9 cellular contexts compared by ENCODE assay signal in the genomic region with DNA sequence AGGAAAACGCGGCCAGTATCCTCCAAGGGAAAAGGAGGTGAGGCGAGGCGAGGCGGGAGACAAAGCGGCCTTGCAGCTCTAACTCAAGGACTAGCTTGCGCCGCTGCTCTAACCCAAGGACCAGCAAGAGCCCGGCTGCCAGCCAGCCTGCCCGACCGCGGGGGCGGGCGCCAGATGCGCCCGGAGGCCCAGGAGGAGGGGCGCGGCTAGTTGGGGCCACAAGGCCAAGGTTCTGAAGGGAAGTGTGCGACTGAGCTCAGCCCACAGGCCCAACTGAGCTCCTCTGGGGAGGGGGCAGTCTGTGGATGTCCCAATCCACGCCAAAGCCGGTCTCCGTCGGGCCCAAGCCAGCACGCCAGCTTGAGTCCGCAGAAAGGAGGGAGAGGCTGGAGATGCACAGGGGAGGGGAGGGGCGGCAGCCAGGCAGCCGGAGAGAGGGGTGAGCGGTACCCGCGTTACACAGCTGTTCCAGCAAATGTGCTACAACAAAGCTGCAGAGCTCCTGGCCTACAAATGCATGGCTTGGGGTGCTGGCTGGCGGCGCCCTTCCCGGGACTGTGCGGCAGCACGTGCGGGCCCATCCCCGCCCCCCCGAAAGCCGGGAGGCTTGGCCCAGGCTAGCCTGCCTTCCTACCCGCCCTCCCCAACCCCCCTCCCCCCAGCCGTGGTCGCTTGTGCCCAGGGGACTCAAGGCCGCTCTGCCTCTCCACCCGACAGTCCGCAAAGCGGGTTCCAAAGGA. TPM values are rescaled to one million over a fixed set of nuclear protein-coding genes. Genes with fewer than 3 reads are reported as not detected.
DNase-seq lines count a peak whose midpoint lies in the region; ATAC-seq and TF ChIP-seq lines count a peak whose summit lies in the region.
"Had no signal": no experiment of that assay in that cellular context is flagged by ENCODE, and none has a peak within 500 bp of the region (broad histone marks: within the 10 kb centered on the region; RNA-seq: fewer than 3 reads in every experiment).

No MANE protein-coding gene starts in this region.

- no peaks in the 10 kb centered on the region for H3K27me3 ChIP-seq in MG63

- no peaks in the 10 kb centered on the region for H3K9me3 ChIP-seq in MG63

- ATAC-seq in GM21723 (IDR thresholded peaks at IDR 0.05; ENCODE audit: unreplicated experiment), result peak; percentile 14
- ATAC-seq in natural killer cell treated with Interleukin-12 subunit alpha and Interleukin-12 subunit beta and Interleukin-15 and Interleukin-18, amount 100 ng/mL, for 72 hours, result peak in 1 of 2 donors; percentile 5

- peak overlapping the region; percentile 72 for H3K4me3 Mint-ChIP-seq in natural killer cell treated with Interleukin-12 subunit alpha and Interleukin-12 subunit beta and Interleukin-15 and Interleukin-18, amount 100 ng/mL, for 72 hours

- DNase-seq in ELR (ENCODE audit: low read depth), result peak; percentile 29
- peak; percentile 64 for DNase-seq in MG63
- DNase-seq in activated CD8-positive, alpha-beta memory T cell treated with anti-CD3 and anti-CD28 coated beads, Interleukin-2, amount 50 U/mL, for 48 hours, result peak; percentile 59
- peak; percentile 27 for DNase-seq in fibroblast of pulmonary artery (ENCODE audit: low read depth)
- DNase-seq in natural killer cell treated with Interleukin-12 subunit alpha and Interleukin-12 subunit beta and Interleukin-15 and Interleukin-18, amount 100 ng/mL, for 72 hours (ENCODE audit: low spot score), result no peak
- peak; percentile 44 for DNase-seq in ureter (ENCODE audit: low spot score)
- DNase-seq in dedifferentiated amniotic fluid mesenchymal stem cell (ENCODE audit: extremely low spot score), result no peak

- no peaks in the 10 kb centered on the region for H3K36me3 ChIP-seq in MG63

- H3K4me3 ChIP-seq in MG63, result peak overlapping the region; percentile 74
- peak overlapping the region; percentile 62 for H3K4me3 ChIP-seq in fibroblast of pulmonary artery (replicated peaks; ENCODE audit: low read depth, low read length)

- H3K36me3 Mint-ChIP-seq in natural killer cell treated with Interleukin-12 subunit alpha and Interleukin-12 subunit beta and Interleukin-15 and Interleukin-18, amount 100 ng/mL, for 72 hours, result no peaks in the 10 kb centered on the region

- TF ChIP-seq CTCF in fibroblast of pulmonary artery (IDR thresholded peaks at IDR 0.05; ENCODE audit: low read length, missing control alignments), result no peak

- H3K27ac Mint-ChIP-seq in natural killer cell treated with Interleukin-12 subunit alpha and Interleukin-12 subunit beta and Interleukin-15 and Interleukin-18, amount 100 ng/mL, for 72 hours, result no peak overlapping the region

- peaks cover 0 to 8% of the 10 kb centered on the region in 2 donors for H3K4me1 Mint-ChIP-seq in natural killer cell treated with Interleukin-12 subunit alpha and Interleukin-12 subunit beta and Interleukin-15 and Interleukin-18, amount 100 ng/mL, for 72 hours (ENCODE audit: low read depth in 2 of 2)

- no peaks in the 10 kb centered on the region for H3K9me3 Mint-ChIP-seq in natural killer cell treated with Interleukin-12 subunit alpha and Interleukin-12 subunit beta and Interleukin-15 and Interleukin-18, amount 100 ng/mL, for 72 hours

- H3K27me3 Mint-ChIP-seq in natural killer cell treated with Interleukin-12 subunit alpha and Interleukin-12 subunit beta and Interleukin-15 and Interleukin-18, amount 100 ng/mL, for 72 hours, result no peaks in the 10 kb centered on the region

RNA-seq across cellular contexts. Expression of a gene that starts 0.6 kb away (rescaled TPM):
- total RNA-seq in MG63 (2014; rRNA removed; shearing (Covaris generic); ENCODE audit: low replicate concordance), result 2.8 and 5.8 TPM in 2 replicates
- 1 to 10 TPM; 4.0 to 4.4 TPM for total RNA-seq in natural killer cell treated with Interleukin-12 subunit alpha and Interleukin-12 subunit beta and Interleukin-15 and Interleukin-18, amount 100 ng/mL, for 72 hours
- total RNA-seq in ureter, result 7.6 TPM

RNA-seq across cellular contexts. Expression of a gene that starts 25.5 kb away (rescaled TPM):
- total RNA-seq in MG63 (2014; rRNA removed; shearing (Covaris generic); ENCODE audit: low replicate concordance), result not detected in 2 replicates
- not detected for total RNA-seq in natural killer cell treated with Interleukin-12 subunit alpha and Interleukin-12 subunit beta and Interleukin-15 and Interleukin-18, amount 100 ng/mL, for 72 hours
- 2.1 TPM for total RNA-seq in ureter
- total RNA-seq: dermis microvascular lymphatic vessel endothelial cell had no signal

Comparison
In these comparisons a context has a peak if more than half of its experiments do, and no peak if none do; other contexts are left out.
1. DNase-seq: peak in ELR (single experiment), MG63 (single experiment), activated CD8-positive, alpha-beta memory T cell treated with anti-CD3 and anti-CD28 coated beads, Interleukin-2, amount 50 U/mL, for 48 hours (single experiment), fibroblast of pulmonary artery (single experiment) and ureter (single experiment); none in natural killer cell treated with Interleukin-12 subunit alpha and Interleukin-12 subunit beta and Interleukin-15 and Interleukin-18, amount 100 ng/mL, for 72 hours (single experiment) and dedifferentiated amniotic fluid mesenchymal stem cell (single experiment).